ENCODE assay signal across 11 cellular contexts in genomic region chr6:54493138-54493537, GRCh38.
A peak's percentile ranks its signal among the peaks of the same experiment; 100 is the strongest.
DNase-seq lines count a peak whose midpoint lies in the region; ATAC-seq and TF ChIP-seq lines count a peak whose summit lies in the region.
"Had no signal": no experiment of that assay in that cellular context is flagged by ENCODE, and none has a peak within 500 bp of the region (broad histone marks: within the 10 kb centered on the region; RNA-seq: fewer than 3 reads in every experiment).

No MANE protein-coding gene starts in this region.

- H3K9me3 ChIP-seq in RWPE2 (ENCODE audit: severe bottlenecking): no peaks in the 10 kb centered on the region

- no peak for DNase-seq in GM23338 (ENCODE audit: low spot score)
- no peak for DNase-seq in RWPE2 (ENCODE audit: low spot score)
- DNase-seq in fibroblast of mammary gland (ENCODE audit: low read depth): peak; percentile 82
- peak; percentile 75 for DNase-seq in stromal cell of bone marrow (ENCODE audit: low read depth)
- no peak for DNase-seq in activated CD8-positive, alpha-beta memory T cell treated with anti-CD3 and anti-CD28 coated beads, Interleukin-2, amount 50 U/mL, for 48 hours
- DNase-seq: activated CD4-positive, alpha-beta T cell treated with anti-CD3 and anti-CD28 coated beads for 36 hours; Karpas-422; retina had no signal

- peak overlapping the region; percentile 78 for H3K27ac Mint-ChIP-seq in GM23338
- H3K27ac Mint-ChIP-seq: activated CD4-positive, alpha-beta T cell treated with anti-CD3 and anti-CD28 coated beads for 36 hours; activated T-helper 1 cell treated with anti-CD3 and anti-CD28 coated beads, Interleukin-12 subunit alpha, Interleukin-12 subunit beta, Interleukin-2, Interleukin-4 antibody, amounts not matched to agents 30 ng/mL and 10 ng/mL and 1 ng/mL, durations not matched to agents 14 hours and 24 hours and 36 hours had no signal

- no peak overlapping the region for H3K4me3 ChIP-seq in GM23338
- no peak overlapping the region for H3K4me3 ChIP-seq in RWPE2 (ENCODE audit: severe bottlenecking)
- H3K4me3 ChIP-seq in fibroblast of mammary gland (ENCODE audit: control insufficient read depth, low read depth, low read length): no peak overlapping the region

- H3K27me3 ChIP-seq in GM23338 (ENCODE audit: insufficient read depth): no peaks in the 10 kb centered on the region
- no peaks in the 10 kb centered on the region for H3K27me3 ChIP-seq in RWPE2 (ENCODE audit: insufficient read depth, poor library complexity, severe bottlenecking)

- peak overlapping the region; percentile 21; the same call in 1 of the 2 replicates for H3K4me2 ChIP-seq in GM23338

- H3K27ac ChIP-seq in GM23338 (ENCODE audit: low read depth) (no peak overlapping the region), RWPE2 (ENCODE audit: poor library complexity, severe bottlenecking) (no peak overlapping the region)

- no peak overlapping the region for H3K4me3 Mint-ChIP-seq in GM23338
- H3K4me3 Mint-ChIP-seq: activated CD4-positive, alpha-beta T cell treated with anti-CD3 and anti-CD28 coated beads for 36 hours; activated T-helper 1 cell treated with anti-CD3 and anti-CD28 coated beads, Interleukin-12 subunit alpha, Interleukin-12 subunit beta, Interleukin-2, Interleukin-4 antibody, amounts not matched to agents 30 ng/mL and 10 ng/mL and 1 ng/mL, durations not matched to agents 14 hours and 24 hours and 36 hours had no signal

- no peaks in the 10 kb centered on the region for H4K20me1 ChIP-seq in GM23338 (replicated peaks; ENCODE audit: insufficient read depth)

- no peaks in the 10 kb centered on the region for H3K79me2 ChIP-seq in GM23338 (replicated peaks; ENCODE audit: insufficient read depth)

- peaks cover 19% of the 10 kb centered on the region for H3K9me2 ChIP-seq in GM23338 (ENCODE audit: insufficient read depth)

- H3K9me3 Mint-ChIP-seq in GM23338: no peaks in the 10 kb centered on the region

- H3K4me1 ChIP-seq in GM23338 (ENCODE audit: insufficient read depth): no peaks in the 10 kb centered on the region
- peaks cover 14% of the 10 kb centered on the region for H3K4me1 ChIP-seq in RWPE2 (ENCODE audit: insufficient read depth, poor library complexity, severe bottlenecking)

- no peaks in the 10 kb centered on the region for H3K36me3 Mint-ChIP-seq in GM23338 (ENCODE audit: low read depth)

- peaks cover 9% of the 10 kb centered on the region for H3K4me1 Mint-ChIP-seq in GM23338
- H3K4me1 Mint-ChIP-seq: activated CD4-positive, alpha-beta T cell treated with anti-CD3 and anti-CD28 coated beads for 36 hours had no signal

- peak overlapping the region; percentile 78 for H2AFZ ChIP-seq in GM23338

- ATAC-seq in GM23338 (no peak; the same call in 2 of the 3 replicates), RWPE2 (ENCODE audit: low read depth) (peak; percentile 87), HG03521 (IDR thresholded peaks at IDR 0.05; ENCODE audit: unreplicated experiment) (no peak)
- no peak for ATAC-seq in activated CD4-positive, CD25-positive, alpha-beta regulatory T cell treated with anti-CD3 and anti-CD28 coated beads, Interleukin-2, amount 50 U/mL, for 24 hours
- ATAC-seq: activated CD4-positive, alpha-beta T cell treated with anti-CD3 and anti-CD28 coated beads for 36 hours had no signal

- peaks cover 1% of the 10 kb centered on the region for H3K27me3 Mint-ChIP-seq in GM23338 (ENCODE audit: insufficient read depth, low read depth, poor library complexity)
- H3K27me3 Mint-ChIP-seq: activated CD4-positive, alpha-beta T cell treated with anti-CD3 and anti-CD28 coated beads for 36 hours had no signal

- H3F3A ChIP-seq in GM23338 (replicated peaks; ENCODE audit: low read depth): no peaks in the 10 kb centered on the region

- H3K36me3 ChIP-seq in GM23338 (ENCODE audit: insufficient read depth) (no peaks in the 10 kb centered on the region), RWPE2 (ENCODE audit: low read depth) (no peaks in the 10 kb centered on the region)

- TF ChIP-seq CTCF in GM23338 (conservative IDR thresholded peaks at IDR 0.05; ENCODE audit: low read depth in 2 of 2) (no peak), RWPE2 (IDR thresholded peaks at IDR 0.05; ENCODE audit: poor library complexity, severe bottlenecking) (no peak), fibroblast of mammary gland (conservative IDR thresholded peaks at IDR 0.05; ENCODE audit: control insufficient read depth, insufficient read depth, low read depth, low read length) (no peak)

TF ChIP-seq in GM23338, 12 proteins besides CTCF, POLR2A, EP300 and RAD21:
- TF ChIP-seq REST (IDR thresholded peaks at IDR 0.05; ENCODE audit: unreplicated experiment): no peak
- TF ChIP-seq ETS1 (IDR thresholded peaks at IDR 0.05): no peak
- TF ChIP-seq NANOG (IDR thresholded peaks at IDR 0.05; ENCODE audit: borderline replicate concordance): no peak
- no peak for TF ChIP-seq ZNF114 (CRISPR knock-in tag; IDR thresholded peaks at IDR 0.05)
- TF ChIP-seq STAT1 (IDR thresholded peaks at IDR 0.05; ENCODE audit: unreplicated experiment): no peak
- TF ChIP-seq EZH2phosphoT487 (IDR thresholded peaks at IDR 0.05; ENCODE audit: unreplicated experiment): no peak
- no peak for TF ChIP-seq CREB1 (CRISPR knock-in tag; IDR thresholded peaks at IDR 0.05; ENCODE audit: low read depth)

Comparison
In these comparisons a context has a peak if more than half of its experiments do, and no peak if none do; other contexts are left out.
1. DNase-seq: peak in fibroblast of mammary gland (single experiment) and stromal cell of bone marrow (single experiment); none in GM23338 (single experiment), RWPE2 (single experiment) and activated CD8-positive, alpha-beta memory T cell treated with anti-CD3 and anti-CD28 coated beads, Interleukin-2, amount 50 U/mL, for 48 hours (single experiment).